ENCODE assay signal across 22 cellular contexts in the genomic region with DNA sequence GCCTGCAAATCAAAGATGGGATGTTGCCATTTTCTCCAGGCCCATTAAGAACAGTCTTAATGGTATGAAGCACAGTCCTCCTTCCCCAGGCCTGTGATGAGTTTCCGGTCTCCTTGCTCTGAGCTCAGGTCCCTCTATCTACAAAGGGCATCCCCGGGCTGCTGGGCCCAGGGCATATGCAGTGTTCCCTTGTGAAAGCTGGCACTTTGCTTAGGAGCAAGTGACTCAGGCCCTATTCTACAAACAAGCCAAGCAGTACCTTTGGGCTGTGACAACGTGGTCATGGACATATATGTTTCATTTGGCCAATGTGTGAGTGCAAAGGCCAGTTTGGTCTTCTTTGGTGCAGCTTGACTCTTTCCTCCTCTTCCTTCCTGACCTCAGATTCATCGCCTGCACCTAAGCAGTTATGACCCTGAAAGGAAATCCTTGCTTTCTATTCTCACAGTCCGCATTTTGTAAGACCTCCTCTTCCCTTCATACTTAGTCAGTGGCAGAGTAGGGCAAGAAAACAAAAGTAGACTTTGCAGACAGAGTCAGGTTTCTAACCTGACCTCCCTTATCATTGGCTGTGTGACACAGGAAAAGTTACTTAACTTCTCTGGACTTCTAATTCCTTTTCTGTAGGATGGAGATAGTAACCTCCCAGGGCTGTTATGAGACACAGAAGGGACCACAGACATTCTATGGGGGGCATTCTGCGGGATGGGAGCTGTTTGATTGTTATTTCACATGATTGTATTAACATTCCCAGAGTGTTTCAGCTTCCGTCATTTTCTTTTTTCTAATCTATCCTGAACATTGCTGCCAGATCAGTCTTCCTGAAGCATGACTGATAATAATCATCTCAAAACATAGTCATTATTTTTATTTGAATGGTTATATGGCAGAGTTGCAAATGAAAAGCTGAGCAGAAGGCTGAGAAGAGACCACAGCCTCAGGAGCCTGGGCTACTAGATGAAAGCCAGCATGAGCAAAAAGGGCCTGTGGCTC.
"Had no signal": no experiment of that assay in that cellular context is flagged by ENCODE, and none has a peak within 500 bp of the region (broad histone marks: within the 10 kb centered on the region; RNA-seq: fewer than 3 reads in every experiment).

No MANE protein-coding gene starts in this region.

- DNase-seq: activated CD4-positive, alpha-beta memory T cell treated with anti-CD3 and anti-CD28 coated beads, Interleukin-2, amount 10 ng/mL, durations not matched to agents 7 days and 5 days; activated CD4-positive, alpha-beta T cell treated with anti-CD3 and anti-CD28 coated beads for 4 hours; activated CD4-positive, CD25-positive, alpha-beta regulatory T cell; activated gamma-delta T cell; activated naive CD4-positive, alpha-beta T cell treated with anti-CD3 and anti-CD28 coated beads, Interleukin-2, amount 50 U/mL, for 16 hours; activated naive CD8-positive, alpha-beta T cell treated with anti-CD3 and anti-CD28 coated beads, Interleukin-2, amount 50 U/mL, for 24 hours; activated T-cell treated with anti-CD3 and anti-CD28 coated beads, Interleukin-2, amount 50 U/mL, for 72 hours; central memory CD4-positive, alpha-beta T cell; colonic mucosa; erythroblast; foreskin keratinocyte; naive thymus-derived CD8-positive, alpha-beta T cell; ovary; spleen; stimulated activated CD4-positive, alpha-beta T cell treated with anti-CD3 and anti-CD28 coated beads, Interleukin-4, amount 100 ng/mL, for 24 hours; stimulated activated naive CD8-positive, alpha-beta T cell treated with anti-CD3 and anti-CD28 coated beads, Interleukin-15, Interleukin-2, amounts not matched to agents 100 U/mL and 50 U/mL, for 24 hours; thyroid gland; upper lobe of right lung had no signal

- ATAC-seq: activated naive CD8-positive, alpha-beta T cell treated with anti-CD3 and anti-CD28 coated beads, Interleukin-2, amount 50 U/mL, for 24 hours; activated T-cell treated with anti-CD3 and anti-CD28 coated beads, Interleukin-2, amount 50 U/mL, for 72 hours; foreskin keratinocyte; left lobe of liver; naive thymus-derived CD8-positive, alpha-beta T cell; stimulated activated naive CD8-positive, alpha-beta T cell treated with anti-CD3 and anti-CD28 coated beads, Interleukin-15, Interleukin-2, amounts not matched to agents 100 U/mL and 50 U/mL, for 24 hours; upper lobe of right lung had no signal

- H3K4me1 ChIP-seq: colonic mucosa, foreskin keratinocyte, prostate gland, right atrium auricular region, thyroid gland had no signal

- H3K9me3 ChIP-seq: colonic mucosa, ovary, prostate gland, right atrium auricular region, spleen, thyroid gland, upper lobe of right lung had no signal

- H3K27ac ChIP-seq: colonic mucosa, foreskin keratinocyte, ovary, prostate gland, right atrium auricular region, spleen, upper lobe of right lung had no signal

- H3K4me3 ChIP-seq: colonic mucosa, lung, ovary, prostate gland, right atrium auricular region, spleen, thyroid gland, upper lobe of right lung had no signal

- H3K27me3 ChIP-seq: colonic mucosa, foreskin keratinocyte, ovary, right atrium auricular region, thyroid gland, upper lobe of right lung had no signal

- H3K36me3 ChIP-seq: colonic mucosa, ovary, prostate gland, right atrium auricular region, thyroid gland, upper lobe of right lung had no signal
